Comparison of ENCODE assay signal across 1 cellular context in the genomic region with DNA sequence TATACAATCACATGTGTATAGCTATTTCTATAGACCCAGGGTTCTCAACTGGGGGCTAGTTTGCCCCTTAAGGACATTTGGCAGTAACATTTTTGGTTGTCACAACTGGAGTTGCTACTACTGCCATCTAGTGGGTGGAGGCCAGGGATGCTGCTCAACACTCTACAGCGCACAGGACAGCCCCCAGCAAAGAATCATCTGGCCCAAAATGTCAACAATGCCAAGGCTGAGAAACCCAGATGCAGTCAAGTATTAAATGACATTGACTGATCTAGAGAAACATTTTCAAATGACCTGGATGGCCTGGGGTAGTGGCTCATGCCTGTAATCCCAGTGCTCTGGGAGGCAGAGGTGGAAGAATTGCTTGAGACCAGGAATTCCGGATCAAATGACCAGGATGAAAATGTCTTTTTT.
TF ChIP-seq lines count a peak whose summit lies in the region.

No MANE protein-coding gene starts in this region.

TF ChIP-seq in HCT116, 20 proteins besides CTCF, POLR2A, EP300 and RAD21 (continued from another document):
- TF ChIP-seq, protein P1, sequence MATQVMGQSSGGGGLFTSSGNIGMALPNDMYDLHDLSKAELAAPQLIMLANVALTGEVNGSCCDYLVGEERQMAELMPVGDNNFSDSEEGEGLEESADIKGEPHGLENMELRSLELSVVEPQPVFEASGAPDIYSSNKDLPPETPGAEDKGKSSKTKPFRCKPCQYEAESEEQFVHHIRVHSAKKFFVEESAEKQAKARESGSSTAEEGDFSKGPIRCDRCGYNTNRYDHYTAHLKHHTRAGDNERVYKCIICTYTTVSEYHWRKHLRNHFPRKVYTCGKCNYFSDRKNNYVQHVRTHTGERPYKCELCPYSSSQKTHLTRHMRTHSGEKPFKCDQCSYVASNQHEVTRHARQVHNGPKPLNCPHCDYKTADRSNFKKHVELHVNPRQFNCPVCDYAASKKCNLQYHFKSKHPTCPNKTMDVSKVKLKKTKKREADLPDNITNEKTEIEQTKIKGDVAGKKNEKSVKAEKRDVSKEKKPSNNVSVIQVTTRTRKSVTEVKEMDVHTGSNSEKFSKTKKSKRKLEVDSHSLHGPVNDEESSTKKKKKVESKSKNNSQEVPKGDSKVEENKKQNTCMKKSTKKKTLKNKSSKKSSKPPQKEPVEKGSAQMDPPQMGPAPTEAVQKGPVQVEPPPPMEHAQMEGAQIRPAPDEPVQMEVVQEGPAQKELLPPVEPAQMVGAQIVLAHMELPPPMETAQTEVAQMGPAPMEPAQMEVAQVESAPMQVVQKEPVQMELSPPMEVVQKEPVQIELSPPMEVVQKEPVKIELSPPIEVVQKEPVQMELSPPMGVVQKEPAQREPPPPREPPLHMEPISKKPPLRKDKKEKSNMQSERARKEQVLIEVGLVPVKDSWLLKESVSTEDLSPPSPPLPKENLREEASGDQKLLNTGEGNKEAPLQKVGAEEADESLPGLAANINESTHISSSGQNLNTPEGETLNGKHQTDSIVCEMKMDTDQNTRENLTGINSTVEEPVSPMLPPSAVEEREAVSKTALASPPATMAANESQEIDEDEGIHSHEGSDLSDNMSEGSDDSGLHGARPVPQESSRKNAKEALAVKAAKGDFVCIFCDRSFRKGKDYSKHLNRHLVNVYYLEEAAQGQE (IDR thresholded peaks at IDR 0.05; ENCODE audit: low read depth) = no peak
- TF ChIP-seq ZNF274 (IDR thresholded peaks at IDR 0.05; ENCODE audit: low read depth, low read length) (no peak), SP1 (IDR thresholded peaks at IDR 0.05; ENCODE audit: low read depth) (no peak), TCF7L2 (IDR thresholded peaks at IDR 0.05; ENCODE audit: borderline replicate concordance, extremely low read depth, insufficient read depth, insufficient read length) (no peak), EZH2 (IDR thresholded peaks at IDR 0.05) (no peak), JUND (IDR thresholded peaks at IDR 0.05) (no peak), EZH2phosphoT487 (IDR thresholded peaks at IDR 0.05; ENCODE audit: borderline replicate concordance) (no peak), CBX3 (IDR thresholded peaks at IDR 0.05; ENCODE audit: low read depth) (peak; percentile 93)
